22 cellular contexts compared by ENCODE assay signal in genomic region chr5:151648089-151648488, GRCh38.
"Had no signal": no experiment of that assay in that cellular context is flagged by ENCODE, and none has a peak within 500 bp of the region (broad histone marks: within the 10 kb centered on the region; RNA-seq: fewer than 3 reads in every experiment).

No MANE protein-coding gene starts in this region.

- H3K27me3 ChIP-seq: adrenal gland had no signal

- ATAC-seq: activated CD8-positive, alpha-beta T cell treated with anti-CD3 and anti-CD28 coated beads, Interleukin-2, amount 10 ng/mL, durations not matched to agents 7 days and 5 days; Panc1; WTC11 had no signal

- H3K9me3 ChIP-seq: adrenal gland had no signal

- DNase-seq: activated CD4-positive, alpha-beta T cell treated with anti-CD3 and anti-CD28 coated beads for 48 hours; activated CD4-positive, alpha-beta T cell treated with anti-CD3 and anti-CD28 coated beads, Interleukin-2, amount 50 U/mL, for 4 hours; activated CD4-positive, CD25-positive, alpha-beta regulatory T cell treated with anti-CD3 and anti-CD28 coated beads, Interleukin-2, amount 50 U/mL, for 72 hours; activated CD8-positive, alpha-beta memory T cell treated with anti-CD3 and anti-CD28 coated beads, Interleukin-2, amount 50 U/mL, for 48 hours; activated CD8-positive, alpha-beta T cell treated with anti-CD3 and anti-CD28 coated beads, Interleukin-2, amount 10 ng/mL, durations not matched to agents 7 days and 5 days; activated naive CD4-positive, alpha-beta T cell treated with anti-CD3 and anti-CD28 coated beads, Interleukin-2, amount 50 U/mL, for 16 hours; activated naive CD8-positive, alpha-beta T cell treated with anti-CD3 and anti-CD28 coated beads, Interleukin-2, amount 10 ng/mL, durations not matched to agents 7 days and 5 days; activated T-cell treated with anti-CD3 and anti-CD28 coated beads, Interleukin-2, amount 50 U/mL, for 1 hour; adrenal gland; anterior cingulate cortex; central memory CD4-positive, alpha-beta T cell; Kasumi-1; NCI-H1092; NCI-H1930; NCI-H2171 treated with DMSO at 0.1 percent for 48 hours; NCI-H510A; NCI-H526 treated with DMSO at 0.1 percent for 48 hours; NCI-H82; RPMI8226; SHP77 treated with DMSO at 0.1 percent for 48 hours had no signal

- H3K36me3 ChIP-seq: adrenal gland had no signal

- H3K4me1 ChIP-seq: adrenal gland had no signal

- H3K4me3 ChIP-seq: adrenal gland had no signal

- H3K27ac ChIP-seq: adrenal gland had no signal
